Comparison of ENCODE assay signal across 5 cellular contexts in genomic region chr2:126325202-126325601, GRCh38.
"Had no signal": no experiment of that assay in that cellular context is flagged by ENCODE, and none has a peak within 500 bp of the region (broad histone marks: within the 10 kb centered on the region; RNA-seq: fewer than 3 reads in every experiment).

No MANE protein-coding gene starts in this region.

- H3K4me2 ChIP-seq: GM23338 had no signal

- DNase-seq: H9, HCEC 1CT had no signal

- H2AFZ ChIP-seq: GM23338 had no signal

- ATAC-seq: GM23338, HepG2 had no signal

- H3K27ac ChIP-seq: HL-60 had no signal

- H3K4me3 ChIP-seq: GM23338 had no signal
